Comparison of ENCODE assay signal across 1 cellular context in genomic region chr16:85166281-85166680, GRCh38.
A peak's percentile ranks its signal among the peaks of the same experiment; 100 is the strongest.
TF ChIP-seq lines count a peak whose summit lies in the region.

No MANE protein-coding gene starts in this region.

TF ChIP-seq in K562, 482 proteins besides CTCF, POLR2A, EP300 and RAD21 (continued from another document):
- no peak for TF ChIP-seq ZNF592 (IDR thresholded peaks at IDR 0.05)
- TF ChIP-seq PBX2 (CRISPR knock-in tag; IDR thresholded peaks at IDR 0.05; ENCODE audit: low read depth), result no peak
- 0 out of 2 replicates have a peak, but pooled peaks have one; percentile 20 for TF ChIP-seq PBX2 (tag; conservative IDR thresholded peaks at IDR 0.05; ENCODE audit: low read depth)
- TF ChIP-seq TAF15 (IDR thresholded peaks at IDR 0.05; ENCODE audit: low read depth, low read length), result no peak
- TF ChIP-seq ZNF23 (CRISPR knock-in tag; IDR thresholded peaks at IDR 0.05), result no peak
- no peak for TF ChIP-seq SMARCC2 (IDR thresholded peaks at IDR 0.05; ENCODE audit: low read depth)
- 0 out of 2 replicates have a peak, but pooled peaks have one; percentile 6 for TF ChIP-seq ZNF740 (CRISPR knock-in tag; IDR thresholded peaks at IDR 0.05)
- TF ChIP-seq ZNF740 (tag; IDR thresholded peaks at IDR 0.05), result no peak
- no peak for TF ChIP-seq ETV5 (CRISPR knock-in tag; IDR thresholded peaks at IDR 0.05; ENCODE audit: low read depth)
- no peak for TF ChIP-seq ZNF609 (CRISPR knock-in tag; IDR thresholded peaks at IDR 0.05; ENCODE audit: borderline replicate concordance)
- TF ChIP-seq ZNF41 (CRISPR knock-in tag; conservative IDR thresholded peaks at IDR 0.05), result no peak
